In genomic region chr3:186932281-186933181, GRCh38 we compare ENCODE assay signal across 8 cellular contexts. TPM values are rescaled to one million over a fixed set of nuclear protein-coding genes. Genes with fewer than 3 reads are reported as not detected.
DNase-seq lines count a peak whose midpoint lies in the region; ATAC-seq and TF ChIP-seq lines count a peak whose summit lies in the region.

No MANE protein-coding gene starts in this region.

- intact Hi-C loops in Calu3 (cut with micrococcal nuclease; ENCODE audit: unreplicated experiment) = loop anchor here (5.0 to 10.0 kb wide), 2 partner anchors 132 to 235 kb away; no protein-coding TSS in a partner anchor

- peak overlapping the region; percentile 80 for H3K4me3 Mint-ChIP-seq in Calu3 (ENCODE audit: low read depth, unreplicated experiment)

- no peaks in the 10 kb centered on the region for H3K27me3 ChIP-seq in muscle layer of duodenum (ENCODE audit: low read depth, low read length)

- H3K27me3 Mint-ChIP-seq in Calu3 (ENCODE audit: unreplicated experiment) = peaks cover 48% of the 10 kb centered on the region

- peak overlapping the region; percentile 85 for H3K4me3 ChIP-seq in coronary artery
- peak overlapping the region; percentile 73 to 96 for H3K4me3 ChIP-seq in muscle layer of duodenum (ENCODE audit: low read depth in 1 of 2, low read length in 2 of 2)

- CTCF ChIA-PET in Calu3 (lab: Charles Lee) = interaction anchor here (1.4 to 3.0 kb wide), 2 partner anchors 63 to 83 kb away, joined by 3 to 17 read pairs; no protein-coding TSS in a partner anchor

- peaks cover 24% of the 10 kb centered on the region for H3K4me1 Mint-ChIP-seq in Calu3 (ENCODE audit: low read depth, unreplicated experiment)

- H3K27ac ChIP-seq in coronary artery = peak overlapping the region; percentile 81 to 95
- H3K27ac ChIP-seq in muscle layer of duodenum (ENCODE audit: low read length) = peak overlapping the region; percentile 62

- no peak overlapping the region for H3K27ac Mint-ChIP-seq in Calu3 (ENCODE audit: unreplicated experiment)

- H3K36me3 Mint-ChIP-seq in Calu3 (ENCODE audit: insufficient read depth, unreplicated experiment) = peaks cover 33% of the 10 kb centered on the region

- no peaks in the 10 kb centered on the region for H3K36me3 ChIP-seq in muscle layer of duodenum (ENCODE audit: control insufficient read depth in 1 of 2, insufficient read depth in 2 of 2, low read length in 2 of 2)

- no peaks in the 10 kb centered on the region for H3K9me3 ChIP-seq in muscle layer of duodenum (ENCODE audit: control insufficient read depth in 1 of 2, low read length in 2 of 2)

- no peak for DNase-seq in Calu3
- DNase-seq in NCI-H69 (lab: John Stamatoyannopoulos, UW) = peak; percentile 71
- DNase-seq in coronary artery (ENCODE audit: low spot score) = peak; percentile 69
- DNase-seq in SHP77 treated with DMSO at 0.1 percent for 48 hours (lab: John Stamatoyannopoulos, UW) = no peak

- TF ChIP-seq CTCF in Calu3 (IDR thresholded peaks at IDR 0.05; ENCODE audit: unreplicated experiment) (no peak), coronary artery (IDR thresholded peaks at IDR 0.05) (no peak)

- no peaks in the 10 kb centered on the region for H3K9me3 Mint-ChIP-seq in Calu3 (ENCODE audit: low read depth, unreplicated experiment)

- peaks cover 5 to 30% of the 10 kb centered on the region in 2 donors for H3K4me1 ChIP-seq in muscle layer of duodenum (ENCODE audit: control insufficient read depth in 1 of 2, insufficient read depth in 2 of 2, low read length in 2 of 2)

- BruUV-seq in Calu3 (replicated peaks; lab: Mats Ljungman, UMichigan) = TSS peak; percentile 37

- no peak for ATAC-seq in GM18873 (IDR thresholded peaks at IDR 0.05; ENCODE audit: low FRiP score, unreplicated experiment)
- no peak for ATAC-seq in HG02938 (IDR thresholded peaks at IDR 0.05; ENCODE audit: unreplicated experiment)
- no peak for ATAC-seq in HG02610 (IDR thresholded peaks at IDR 0.05; ENCODE audit: unreplicated experiment)

RNA-seq across cellular contexts. Expression of gene ST6GAL1, which starts 2.2 kb away (rescaled TPM):
- total RNA-seq in Calu3 (2022) = 14.4 and 20.4 TPM in 2 replicates

Comparison
In these comparisons a context has a peak if more than half of its experiments do, and no peak if none do; other contexts are left out.
1. DNase-seq: peak in NCI-H69 (single experiment) and coronary artery (single experiment); none in Calu3 (single experiment) and SHP77 treated with DMSO at 0.1 percent for 48 hours (single experiment).